Comparison of ENCODE assay signal across 2 cellular contexts in the genomic region with DNA sequence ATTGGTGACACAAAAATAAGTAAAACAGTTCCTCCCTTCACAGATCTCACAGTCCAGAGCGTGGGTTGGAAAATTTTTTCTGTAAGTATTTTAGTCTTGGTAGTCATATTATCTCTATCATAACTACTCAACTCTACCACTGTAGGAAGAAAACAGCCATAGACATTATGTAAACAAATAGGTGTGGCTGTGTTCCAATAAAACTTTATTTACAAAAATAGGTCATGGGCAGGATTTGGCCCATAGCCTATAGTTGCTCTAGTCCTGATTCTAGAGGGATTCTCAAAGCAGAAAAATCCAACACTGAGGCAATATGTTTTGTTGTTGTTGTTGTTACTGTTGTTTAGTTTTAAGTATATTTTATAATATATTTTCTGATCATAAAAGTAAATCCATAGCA.
TF ChIP-seq lines count a peak whose summit lies in the region.

No MANE protein-coding gene starts in this region.

TF ChIP-seq in GM12878, 131 proteins besides CTCF, POLR2A, EP300 and RAD21:
- TF ChIP-seq, protein P1, sequence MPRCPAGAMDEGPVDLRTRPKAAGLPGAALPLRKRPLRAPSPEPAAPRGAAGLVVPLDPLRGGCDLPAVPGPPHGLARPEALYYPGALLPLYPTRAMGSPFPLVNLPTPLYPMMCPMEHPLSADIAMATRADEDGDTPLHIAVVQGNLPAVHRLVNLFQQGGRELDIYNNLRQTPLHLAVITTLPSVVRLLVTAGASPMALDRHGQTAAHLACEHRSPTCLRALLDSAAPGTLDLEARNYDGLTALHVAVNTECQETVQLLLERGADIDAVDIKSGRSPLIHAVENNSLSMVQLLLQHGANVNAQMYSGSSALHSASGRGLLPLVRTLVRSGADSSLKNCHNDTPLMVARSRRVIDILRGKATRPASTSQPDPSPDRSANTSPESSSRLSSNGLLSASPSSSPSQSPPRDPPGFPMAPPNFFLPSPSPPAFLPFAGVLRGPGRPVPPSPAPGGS (IDR thresholded peaks at IDR 0.05; ENCODE audit: borderline replicate concordance, insufficient read depth, low read depth, low read length, poor library complexity, severe bottlenecking), result no peak
- TF ChIP-seq, protein P2, sequence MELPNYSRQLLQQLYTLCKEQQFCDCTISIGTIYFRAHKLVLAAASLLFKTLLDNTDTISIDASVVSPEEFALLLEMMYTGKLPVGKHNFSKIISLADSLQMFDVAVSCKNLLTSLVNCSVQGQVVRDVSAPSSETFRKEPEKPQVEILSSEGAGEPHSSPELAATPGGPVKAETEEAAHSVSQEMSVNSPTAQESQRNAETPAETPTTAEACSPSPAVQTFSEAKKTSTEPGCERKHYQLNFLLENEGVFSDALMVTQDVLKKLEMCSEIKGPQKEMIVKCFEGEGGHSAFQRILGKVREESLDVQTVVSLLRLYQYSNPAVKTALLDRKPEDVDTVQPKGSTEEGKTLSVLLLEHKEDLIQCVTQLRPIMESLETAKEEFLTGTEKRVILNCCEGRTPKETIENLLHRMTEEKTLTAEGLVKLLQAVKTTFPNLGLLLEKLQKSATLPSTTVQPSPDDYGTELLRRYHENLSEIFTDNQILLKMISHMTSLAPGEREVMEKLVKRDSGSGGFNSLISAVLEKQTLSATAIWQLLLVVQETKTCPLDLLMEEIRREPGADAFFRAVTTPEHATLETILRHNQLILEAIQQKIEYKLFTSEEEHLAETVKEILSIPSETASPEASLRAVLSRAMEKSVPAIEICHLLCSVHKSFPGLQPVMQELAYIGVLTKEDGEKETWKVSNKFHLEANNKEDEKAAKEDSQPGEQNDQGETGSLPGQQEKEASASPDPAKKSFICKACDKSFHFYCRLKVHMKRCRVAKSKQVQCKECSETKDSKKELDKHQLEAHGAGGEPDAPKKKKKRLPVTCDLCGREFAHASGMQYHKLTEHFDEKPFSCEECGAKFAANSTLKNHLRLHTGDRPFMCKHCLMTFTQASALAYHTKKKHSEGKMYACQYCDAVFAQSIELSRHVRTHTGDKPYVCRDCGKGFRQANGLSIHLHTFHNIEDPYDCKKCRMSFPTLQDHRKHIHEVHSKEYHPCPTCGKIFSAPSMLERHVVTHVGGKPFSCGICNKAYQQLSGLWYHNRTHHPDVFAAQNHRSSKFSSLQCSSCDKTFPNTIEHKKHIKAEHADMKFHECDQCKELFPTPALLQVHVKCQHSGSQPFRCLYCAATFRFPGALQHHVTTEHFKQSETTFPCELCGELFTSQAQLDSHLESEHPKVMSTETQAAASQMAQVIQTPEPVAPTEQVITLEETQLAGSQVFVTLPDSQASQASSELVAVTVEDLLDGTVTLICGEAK (IDR thresholded peaks at IDR 0.05; ENCODE audit: borderline replicate concordance), result peak; percentile 76
- no peak for TF ChIP-seq IKZF2 (IDR thresholded peaks at IDR 0.05)
TF ChIP-seq in GM12878: peak in this region for 1.

TF ChIP-seq in K562, 482 proteins besides CTCF, POLR2A, EP300 and RAD21 (continued from another document):
- TF ChIP-seq, protein P2 (IDR thresholded peaks at IDR 0.05), result peak; percentile 83
- TF ChIP-seq, protein P2 (CRISPR knock-in tag; IDR thresholded peaks at IDR 0.05), result peak; percentile 51; the same call in 1 of the 2 replicates
